ENCODE assay signal across 26 cellular contexts in genomic region chr2:73142937-73143336, GRCh38. TPM values are rescaled to one million over a fixed set of nuclear protein-coding genes. Genes with fewer than 3 reads are reported as not detected.
"Had no signal": no experiment of that assay in that cellular context is flagged by ENCODE, and none has a peak within 500 bp of the region (broad histone marks: within the 10 kb centered on the region; RNA-seq: fewer than 3 reads in every experiment).

No MANE protein-coding gene starts in this region.

- H3K4me1 Mint-ChIP-seq: activated T-helper 17 cell treated with anti-CD3 and anti-CD28 coated beads, Interleukin-2, amount 50 U/mL, for 72 hours; endodermal cell; mesothelial cell of epicardium; naive thymus-derived CD8-positive, alpha-beta T cell; neural progenitor cell had no signal

- H3K4me3 Mint-ChIP-seq: activated naive CD8-positive, alpha-beta T cell treated with anti-CD3 and anti-CD28 coated beads, Interleukin-2, amount 10 ng/mL, durations not matched to agents 7 days and 5 days; activated T-helper 17 cell treated with anti-CD3 and anti-CD28 coated beads, Interleukin-2, amount 50 U/mL, for 72 hours; endodermal cell; mesothelial cell of epicardium; naive thymus-derived CD8-positive, alpha-beta T cell; neural progenitor cell; type B pancreatic cell had no signal

- H3K4me2 ChIP-seq: neural progenitor cell had no signal

- H3K36me3 Mint-ChIP-seq: activated naive CD8-positive, alpha-beta T cell treated with anti-CD3 and anti-CD28 coated beads, Interleukin-2, amount 10 ng/mL, durations not matched to agents 7 days and 5 days; mesothelial cell of epicardium; naive thymus-derived CD8-positive, alpha-beta T cell; neural progenitor cell; type B pancreatic cell had no signal

- H3K27ac Mint-ChIP-seq: activated naive CD8-positive, alpha-beta T cell treated with anti-CD3 and anti-CD28 coated beads, Interleukin-2, amount 10 ng/mL, durations not matched to agents 7 days and 5 days; activated T-helper 17 cell treated with anti-CD3 and anti-CD28 coated beads, Interleukin-2, amount 50 U/mL, for 72 hours; endodermal cell; mesothelial cell of epicardium; naive thymus-derived CD8-positive, alpha-beta T cell; neural progenitor cell; progenitor cell of endocrine pancreas; type B pancreatic cell had no signal

- H3K36me3 ChIP-seq: breast epithelium, esophagus squamous epithelium, gastroesophageal sphincter, neural progenitor cell, spleen, thoracic aorta had no signal

- H3K27ac ChIP-seq: breast epithelium, coronary artery, esophagus squamous epithelium, gastroesophageal sphincter, neural progenitor cell, spleen, thoracic aorta had no signal

- DNase-seq: activated naive CD4-positive, alpha-beta T cell treated with Interleukin-2 at 50 U/mL for 16 hours; activated naive CD8-positive, alpha-beta T cell treated with anti-CD3 and anti-CD28 coated beads, Interleukin-2, amount 10 ng/mL, durations not matched to agents 7 days and 5 days; activated T-cell treated with anti-CD3 and anti-CD28 coated beads, Interleukin-2, amount 50 U/mL, for 1 hour; amniotic stem cell; endodermal cell; esophagus squamous epithelium; head of caudate nucleus; hypothalamus; left ventricle myocardium superior; mammary epithelial cell; naive thymus-derived CD8-positive, alpha-beta T cell; retina; spleen; stimulated activated CD4-positive, alpha-beta T cell treated with anti-CD3 and anti-CD28 coated beads, Interleukin-4, amount 100 ng/mL, for 24 hours; stimulated activated naive CD4-positive, alpha-beta T cell treated with Interleukin-2 at 50 U/mL for 16 hours had no signal

- ATAC-seq: activated T-helper 17 cell treated with anti-CD3 and anti-CD28 coated beads, Interleukin-2, amount 50 U/mL, for 72 hours; gastroesophageal sphincter; left ventricle myocardium superior; naive thymus-derived CD8-positive, alpha-beta T cell had no signal

- H3K4me1 ChIP-seq: breast epithelium, esophagus squamous epithelium, gastroesophageal sphincter, neural progenitor cell, spleen had no signal

- H3K4me3 ChIP-seq: breast epithelium, coronary artery, esophagus squamous epithelium, gastroesophageal sphincter, neural progenitor cell, spleen, thoracic aorta had no signal

- H2AFZ ChIP-seq: neural progenitor cell had no signal

- H3K9me3 Mint-ChIP-seq: activated naive CD8-positive, alpha-beta T cell treated with anti-CD3 and anti-CD28 coated beads, Interleukin-2, amount 10 ng/mL, durations not matched to agents 7 days and 5 days; activated T-helper 17 cell treated with anti-CD3 and anti-CD28 coated beads, Interleukin-2, amount 50 U/mL, for 72 hours; naive thymus-derived CD8-positive, alpha-beta T cell; type B pancreatic cell had no signal

- H3K9ac ChIP-seq: neural progenitor cell had no signal

- H3K27me3 ChIP-seq: breast epithelium, esophagus squamous epithelium, neural progenitor cell, spleen had no signal

- H3K9me3 ChIP-seq: breast epithelium, esophagus squamous epithelium, gastroesophageal sphincter, spleen, thoracic aorta had no signal

RNA-seq across cellular contexts. Expression of gene NOTO, which starts 59.4 kb away (rescaled TPM):
- total RNA-seq: activated naive CD8-positive, alpha-beta T cell treated with anti-CD3 and anti-CD28 coated beads, Interleukin-2, amount 10 ng/mL, durations not matched to agents 7 days and 5 days; activated T-helper 17 cell treated with anti-CD3 and anti-CD28 coated beads, Interleukin-2, amount 50 U/mL, for 72 hours; breast epithelium; endodermal cell; esophagus squamous epithelium; gastroesophageal sphincter; left ventricle myocardium superior; mammary epithelial cell; mesothelial cell of epicardium; naive thymus-derived CD8-positive, alpha-beta T cell; omental fat pad; progenitor cell of endocrine pancreas; spleen; T-helper 2 cell treated with Interferon-gamma antibody and Interleukin-4, amounts not matched to agents 100 ng/mL and 5 ng/mL, for 36 hours; thoracic aorta had no signal
- polyA plus RNA-seq: mammary epithelial cell; naive thymus-derived CD8-positive, alpha-beta T cell; spleen had no signal
